8 cellular contexts compared by ENCODE assay signal in genomic region chr17:67244621-67245072, GRCh38. TPM values are rescaled to one million over a fixed set of nuclear protein-coding genes. Genes with fewer than 3 reads are reported as not detected.
DNase-seq lines count a peak whose midpoint lies in the region; ATAC-seq and TF ChIP-seq lines count a peak whose summit lies in the region.

No MANE protein-coding gene starts in this region.

- H3K27me3 ChIP-seq in Panc1 (ENCODE audit: control insufficient read depth, insufficient read depth, low read length) (no peaks in the 10 kb centered on the region), dorsolateral prefrontal cortex (no peaks in the 10 kb centered on the region), mucosa of stomach (ENCODE audit: control insufficient read depth, insufficient read depth, low read length) (no peaks in the 10 kb centered on the region), uterus (no peaks in the 10 kb centered on the region)

- H3K27ac ChIP-seq in Panc1 (ENCODE audit: low read length): peak overlapping the region; percentile 29; the same call in 1 of the 2 replicates
- peak overlapping the region in 52 of 59 donors; percentile 3 to 93 (median 79) for H3K27ac ChIP-seq in dorsolateral prefrontal cortex
- H3K27ac ChIP-seq in uterus: peak overlapping the region; percentile 84 to 89

- H3K4me3 ChIP-seq in GM12875 (ENCODE audit: low read depth, low read length) (peak overlapping the region; percentile 62), HFF-Myc (replicated peaks; ENCODE audit: low read depth, low read length) (peak overlapping the region; percentile 86), Panc1 (ENCODE audit: low read depth in 2 of 2, low read length in 2 of 2) (peak overlapping the region; percentile 79 to 87), dorsolateral prefrontal cortex (peak overlapping the region; percentile 63 to 100 (median 96)), mucosa of stomach (ENCODE audit: low read length) (peak overlapping the region; percentile 47), uterus (peak overlapping the region; percentile 83 to 88)

- peak overlapping the region; percentile 96 for H3K9ac ChIP-seq in mucosa of stomach (ENCODE audit: low read length)

- TF ChIP-seq CTCF in GM12875 (IDR thresholded peaks at IDR 0.05; ENCODE audit: borderline replicate concordance, insufficient read depth, low read depth, low read length) (no peak), HFF-Myc (IDR thresholded peaks at IDR 0.05; ENCODE audit: low read depth, low read length, missing control alignments) (no peak), Panc1 (IDR thresholded peaks at IDR 0.05) (no peak), dorsolateral prefrontal cortex (IDR thresholded peaks at IDR 0.05 in 54 of 56, conservative IDR thresholded peaks at IDR 0.05 in 2 of 56; ENCODE audit: low read depth in 1 of 56, partially characterized antibody in 56 of 56) (peak in 1 of 56 donors; percentile 19), uterus (IDR thresholded peaks at IDR 0.05) (no peak)

- POLR2A ChIA-PET in Panc1 (lab: Charles Lee): interaction anchor here (0.6 kb wide), 2 partner anchors 162 to 327 kb away, joined by 3 to 4 read pairs; no protein-coding TSS in a partner anchor

- ATAC-seq in Panc1 (peak; percentile 38), HG03097 (IDR thresholded peaks at IDR 0.05; ENCODE audit: low FRiP score, unreplicated experiment) (no peak)

- TF ChIP-seq POLR2A in uterus (IDR thresholded peaks at IDR 0.05): no peak

- H3K9me3 ChIP-seq in Panc1 (ENCODE audit: control insufficient read depth, insufficient read depth, low read depth, low read length) (no peaks in the 10 kb centered on the region), mucosa of stomach (ENCODE audit: control insufficient read depth, low read length) (no peaks in the 10 kb centered on the region), uterus (no peaks in the 10 kb centered on the region)

- peaks cover 9% of the 10 kb centered on the region for H3K36me3 ChIP-seq in Panc1 (ENCODE audit: control insufficient read depth, insufficient read depth, low read length)
- no peaks in the 10 kb centered on the region for H3K36me3 ChIP-seq in mucosa of stomach (ENCODE audit: control insufficient read depth, insufficient read depth, low read length)
- no peaks in the 10 kb centered on the region for H3K36me3 ChIP-seq in uterus

- in situ Hi-C loops in Panc1 (cut with HindIII; ENCODE audit: low pct_unique_long_range_greater_than_20kb, low sequenced_read_pairs): no loop called here

- no TSS peak for BruUV-seq in Panc1 (replicated peaks; lab: Mats Ljungman, UMichigan)

- intact Hi-C loops in Panc1 (cut with micrococcal nuclease; ENCODE audit: unreplicated experiment): no loop called here
- intact Hi-C loops in dorsolateral prefrontal cortex (cut with DNase I): loop anchor here (10.0 kb wide), 1 partner anchor 120 kb away; the partner anchor contains the start of gene PSMD12 (in 2 of the 2)
- intact Hi-C loops in uterus (cut with DNase I; ENCODE audit: low total_unique reads): no loop called here

- CTCF ChIA-PET in Panc1 (lab: Charles Lee): no interaction called here

- no peak for DNase-seq in HFF-Myc (ENCODE audit: extremely low read depth, low read depth)
- no peak for DNase-seq in Panc1 (ENCODE audit: low read depth, low spot score)
- DNase-seq in dorsolateral prefrontal cortex: peak in 3 of 10 donors; percentile 11 to 54 (median 35)
- peak in 1 of 2 donors; percentile 19 for DNase-seq in uterus
- DNase-seq in NCI-H1105 treated with DMSO at 0.1 percent for 48 hours (lab: John Stamatoyannopoulos, UW): no peak

- H3K4me1 ChIP-seq in Panc1 (ENCODE audit: control insufficient read depth, insufficient read depth, low read length) (peaks cover 3% of the 10 kb centered on the region), mucosa of stomach (ENCODE audit: control insufficient read depth, insufficient read depth, low read length) (peaks cover 17% of the 10 kb centered on the region), uterus (peaks cover 0 to 6% of the 10 kb centered on the region in 2 donors)

RNA-seq across cellular contexts. Expression of gene HELZ, which starts 0.3 kb away (rescaled TPM):
- total RNA-seq in Panc1 (2021; ENCODE audit: unreplicated experiment): 15.0 TPM
- 2.9 TPM for polyA plus RNA-seq in Panc1 (2012; ENCODE audit: insufficient read length)
- 10 to 100 TPM; 48.6 to 93.2 (median 71.0) TPM for total RNA-seq in dorsolateral prefrontal cortex
- total RNA-seq in uterus: 100 to 1,000 TPM in 1 of 4 donors, 10 to 100 TPM in 3; 14.7 to 122 (median 45.9) TPM

Comparison
In these comparisons a context has a peak if more than half of its experiments do, and no peak if none do; other contexts are left out.
1. H3K27ac ChIP-seq: peak in every context shown above with its lines; median percentile 86 in uterus; 79 in dorsolateral prefrontal cortex; 29 in Panc1.
2. intact Hi-C loops: an anchor here in dorsolateral prefrontal cortex (10.0 kb wide); none called in Panc1 and uterus.